Comparison of ENCODE assay signal across 23 cellular contexts in genomic region chr9:135291165-135291564, GRCh38.
"Had no signal": no experiment of that assay in that cellular context is flagged by ENCODE, and none has a peak within 500 bp of the region (broad histone marks: within the 10 kb centered on the region; RNA-seq: fewer than 3 reads in every experiment).

No MANE protein-coding gene starts in this region.

- H3K27me3 ChIP-seq: dorsolateral prefrontal cortex, foreskin keratinocyte, neural progenitor cell, right lobe of liver, testis had no signal

- H3K4me1 Mint-ChIP-seq: stimulated activated memory B cell treated with anti-CD40 and anti-IgM and Interleukin-4, amounts not matched to agents 10 μg/mL and 1 μg/mL and 100 μg/mL, for 72 hours had no signal

- H3K9ac ChIP-seq: neural progenitor cell had no signal

- H3K4me1 ChIP-seq: foreskin keratinocyte, left lung, right lobe of liver, testis had no signal

- H2AFZ ChIP-seq: neural progenitor cell had no signal

- H3K9me3 Mint-ChIP-seq: activated T-cell treated with anti-CD3 and anti-CD28 coated beads, Interleukin-2, amount 50 U/mL, for 4 hours; neural progenitor cell had no signal

- H3K4me3 ChIP-seq: dorsolateral prefrontal cortex, left lung, mucosa of descending colon, neural progenitor cell, right lobe of liver, testis had no signal

- H3K4me2 ChIP-seq: neural progenitor cell had no signal

- DNase-seq: activated CD4-positive, alpha-beta T cell treated with anti-CD3 and anti-CD28 coated beads, Interleukin-2, amount 10 ng/mL, durations not matched to agents 7 days and 5 days; activated CD8-positive, alpha-beta memory T cell treated with anti-CD3 and anti-CD28 coated beads, Interleukin-2, amount 50 U/mL, for 4 hours; activated naive CD4-positive, alpha-beta T cell treated with anti-CD3 and anti-CD28 coated beads for 36 hours; activated T-cell treated with anti-CD3 and anti-CD28 coated beads, Interleukin-2, amount 50 U/mL, for 4 hours; central memory CD4-positive, alpha-beta T cell; foreskin keratinocyte; hippocampal formation; mesenchymal stem cell; mucosa of descending colon; naive B cell; right lobe of liver; small intestine; stimulated activated CD4-positive, alpha-beta T cell treated with anti-CD3 and anti-CD28 coated beads, Interleukin-4, amount 100 ng/mL, for 24 hours; T-helper 1 cell; T-helper 9 cell; testis had no signal

- H3K27ac ChIP-seq: dorsolateral prefrontal cortex, epithelial cell of prostate, foreskin keratinocyte, left lung, neural progenitor cell, right lobe of liver, testis had no signal

- ATAC-seq: activated CD4-positive, CD25-positive, alpha-beta regulatory T cell treated with anti-CD3 and anti-CD28 coated beads, Interleukin-2, amount 50 U/mL, for 24 hours; activated T-cell treated with anti-CD3 and anti-CD28 coated beads, Interleukin-2, amount 50 U/mL, for 4 hours; foreskin keratinocyte; left lung; mucosa of descending colon; right lobe of liver; stimulated activated memory B cell treated with anti-CD40 and anti-IgM and Interleukin-4, amounts not matched to agents 10 μg/mL and 1 μg/mL and 100 μg/mL, for 72 hours had no signal

- H3K4me3 Mint-ChIP-seq: activated CD4-positive, alpha-beta T cell treated with anti-CD3 and anti-CD28 coated beads, Interleukin-2, amount 10 ng/mL, durations not matched to agents 7 days and 5 days; activated naive CD4-positive, alpha-beta T cell treated with anti-CD3 and anti-CD28 coated beads for 36 hours; activated T-cell treated with anti-CD3 and anti-CD28 coated beads, Interleukin-2, amount 50 U/mL, for 4 hours; neural progenitor cell; stimulated activated memory B cell treated with anti-CD40 and anti-IgM and Interleukin-4, amounts not matched to agents 10 μg/mL and 1 μg/mL and 100 μg/mL, for 72 hours had no signal

- H3K36me3 ChIP-seq: left lung, neural progenitor cell, right lobe of liver had no signal

- H3K9me3 ChIP-seq: left lung, mucosa of descending colon, right lobe of liver, testis had no signal

- H3K36me3 Mint-ChIP-seq: brain; naive B cell; neural progenitor cell; stimulated activated memory B cell treated with anti-CD40 and anti-IgM and Interleukin-4, amounts not matched to agents 10 μg/mL and 1 μg/mL and 100 μg/mL, for 72 hours had no signal

- H3K27ac Mint-ChIP-seq: activated CD4-positive, alpha-beta T cell treated with anti-CD3 and anti-CD28 coated beads, Interleukin-2, amount 10 ng/mL, durations not matched to agents 7 days and 5 days; activated naive CD4-positive, alpha-beta T cell treated with anti-CD3 and anti-CD28 coated beads for 36 hours; naive B cell; neural progenitor cell; stimulated activated memory B cell treated with anti-CD40 and anti-IgM and Interleukin-4, amounts not matched to agents 10 μg/mL and 1 μg/mL and 100 μg/mL, for 72 hours had no signal

- H3K27me3 Mint-ChIP-seq: brain had no signal
